In the genomic region with DNA sequence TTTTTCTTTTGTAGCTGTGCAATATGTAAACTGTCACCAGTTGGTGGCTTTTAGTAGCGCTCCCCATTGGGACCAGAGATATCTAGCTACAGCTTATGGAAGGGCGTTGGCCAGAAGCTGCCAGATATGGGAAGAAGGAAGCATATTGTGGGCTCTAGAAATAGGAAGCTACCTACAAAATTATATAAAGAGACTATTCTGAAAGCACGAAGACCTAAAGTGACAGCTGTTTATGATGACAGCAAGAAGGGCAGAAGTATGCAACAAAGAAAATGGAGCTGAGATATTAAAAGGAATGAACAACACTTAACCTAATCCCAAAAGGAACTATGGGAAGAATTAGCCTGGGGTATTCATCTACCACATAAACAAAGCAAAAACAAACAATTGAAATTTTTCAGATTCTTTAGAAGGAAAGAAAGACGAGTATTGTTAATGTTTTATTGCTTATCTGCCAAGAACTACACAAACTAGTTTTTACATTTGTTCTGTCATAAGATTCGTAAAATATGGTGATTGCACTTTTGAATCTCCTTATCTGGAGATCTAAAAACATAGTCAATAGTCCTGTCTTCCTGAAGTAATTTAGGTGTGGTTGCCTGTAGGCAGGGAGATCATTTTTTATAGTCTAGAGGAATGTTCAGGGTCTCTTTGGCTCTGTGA, we compare ENCODE assay signal across 18 cellular contexts.
DNase-seq lines count a peak whose midpoint lies in the region; ATAC-seq and TF ChIP-seq lines count a peak whose summit lies in the region.
"Had no signal": no experiment of that assay in that cellular context is flagged by ENCODE, and none has a peak within 500 bp of the region (broad histone marks: within the 10 kb centered on the region; RNA-seq: fewer than 3 reads in every experiment).

No MANE protein-coding gene starts in this region.

- POLR2A ChIA-PET in PC-3 (lab: Charles Lee; ENCODE audit: unreplicated experiment): interaction anchor here (1.0 kb wide), 1 partner anchor 10 kb away, joined by 3 read pairs; no protein-coding TSS in a partner anchor

- no peaks in the 10 kb centered on the region for H3K4me1 Mint-ChIP-seq in nephron progenitor cell

- DNase-seq in EL (peak; percentile 62), PC-3 (peak; percentile 78), nephron progenitor cell (no peak), H7 (no peak)
- DNase-seq in NK-92 treated with Interleukin-12 subunit alpha and Interleukin-12 subunit beta, amount 100 ng/mL, for 24 hours (lab: John Stamatoyannopoulos, UW): no peak
- DNase-seq: activated CD8-positive, alpha-beta memory T cell treated with anti-CD3 and anti-CD28 coated beads, Interleukin-2, amount 50 U/mL, for 48 hours; adrenal gland; effector memory CD8-positive, alpha-beta T cell; hypothalamus; NCI-H2081 treated with DMSO at 0.1 percent for 48 hours; stimulated activated naive CD4-positive, alpha-beta T cell had no signal

- H3K27ac ChIP-seq in PC-3 (ENCODE audit: low read length): peak overlapping the region; percentile 68
- H3K27ac ChIP-seq in cingulate gyrus (ENCODE audit: low read depth, low read length): peak overlapping the region; percentile 98
- H3K27ac ChIP-seq: prostate gland had no signal

- H3K36me3 Mint-ChIP-seq in nephron progenitor cell (ENCODE audit: low read depth): peaks cover 5% of the 10 kb centered on the region

- no TSS peak for BruUV-seq in PC-3 (replicated peaks; lab: Mats Ljungman, UMichigan)

- peaks cover 40% of the 10 kb centered on the region for H3K4me1 ChIP-seq in PC-3 (ENCODE audit: insufficient read depth, low read length)
- H3K4me1 ChIP-seq: prostate gland had no signal

- H3F3A ChIP-seq in PC-3 (ENCODE audit: low read length, unreplicated experiment): no peaks in the 10 kb centered on the region

- no peaks in the 10 kb centered on the region for H3K36me3 ChIP-seq in PC-3 (ENCODE audit: low read depth, low read length)
- no peaks in the 10 kb centered on the region for H3K36me3 ChIP-seq in H7 (replicated peaks; ENCODE audit: control insufficient read depth, insufficient read depth, low read length)

- CTCF ChIA-PET in PC-3 (lab: Charles Lee): no interaction called here

- H3K27ac Mint-ChIP-seq in nephron progenitor cell: peak overlapping the region; percentile 20
- H3K27ac Mint-ChIP-seq: T-helper 2 cell treated with Interferon-gamma antibody and Interleukin-4, amounts not matched to agents 5 μg/mL and 100 μg/mL, for 36 hours had no signal

- H3K27me3 ChIP-seq in PC-3 (ENCODE audit: low read length) (no peaks in the 10 kb centered on the region), H7 (ENCODE audit: control insufficient read depth, insufficient read depth, low read length) (no peaks in the 10 kb centered on the region)
- H3K27me3 ChIP-seq: adrenal gland had no signal

- H3K4me3 ChIP-seq in PC-3 (ENCODE audit: low read length): peak overlapping the region; percentile 23; the same call in 1 of the 2 replicates
- no peak overlapping the region for H3K4me3 ChIP-seq in H7 (ENCODE audit: insufficient read depth, low read depth, low read length)
- H3K4me3 ChIP-seq: adrenal gland, prostate gland had no signal

- TF ChIP-seq CTCF in PC-3 (conservative IDR thresholded peaks at IDR 0.05; ENCODE audit: low read depth, low read length) (no peak), nephron progenitor cell (IDR thresholded peaks at IDR 0.05) (no peak)

- no peak for TF ChIP-seq POLR2A in GM18505 (IDR thresholded peaks at IDR 0.05; ENCODE audit: borderline replicate concordance, extremely low read depth, insufficient read depth, insufficient read length)

- H3K9me2 ChIP-seq in PC-3 (replicated peaks; ENCODE audit: low read length): no peaks in the 10 kb centered on the region

- peaks cover 4% of the 10 kb centered on the region for H3K27me3 Mint-ChIP-seq in nephron progenitor cell (ENCODE audit: low read depth, poor library complexity)
- H3K27me3 Mint-ChIP-seq: effector memory CD8-positive, alpha-beta T cell had no signal

- H4K20me1 ChIP-seq in PC-3 (ENCODE audit: low read length): no peaks in the 10 kb centered on the region

- no peaks in the 10 kb centered on the region for H3K9me3 Mint-ChIP-seq in nephron progenitor cell
- H3K9me3 Mint-ChIP-seq: CD14-positive monocyte; effector memory CD8-positive, alpha-beta T cell; T-helper 2 cell treated with Interferon-gamma antibody and Interleukin-4, amounts not matched to agents 5 μg/mL and 100 μg/mL, for 36 hours had no signal

- no peak overlapping the region for H3K4me3 Mint-ChIP-seq in nephron progenitor cell
- H3K4me3 Mint-ChIP-seq: CD14-positive monocyte; effector memory CD8-positive, alpha-beta T cell; T-helper 2 cell treated with Interferon-gamma antibody and Interleukin-4, amounts not matched to agents 5 μg/mL and 100 μg/mL, for 36 hours had no signal

- intact Hi-C loops in PC-3 (cut with micrococcal nuclease): loop anchor here (2.0 to 5.0 kb wide), 3 partner anchors 46 to 85 kb away; a partner anchor contains a TSS

- no peak overlapping the region for H2AFZ ChIP-seq in PC-3 (ENCODE audit: low read length)

- no peaks in the 10 kb centered on the region for H3K79me2 ChIP-seq in PC-3 (ENCODE audit: low read length)

- no peaks in the 10 kb centered on the region for H3K9me3 ChIP-seq in PC-3 (ENCODE audit: low read length)
- H3K9me3 ChIP-seq: adrenal gland, prostate gland had no signal

- ATAC-seq in PC-3 (peak; percentile 68), GM18505 (IDR thresholded peaks at IDR 0.05; ENCODE audit: unreplicated experiment) (no peak), GM18909 (IDR thresholded peaks at IDR 0.05; ENCODE audit: poor library complexity, unreplicated experiment) (no peak)
- ATAC-seq: effector memory CD8-positive, alpha-beta T cell; HepG2 had no signal

- no peak overlapping the region for H3K9ac ChIP-seq in PC-3 (ENCODE audit: low read length)

- peak overlapping the region; percentile 67 for H3K4me2 ChIP-seq in PC-3 (ENCODE audit: low read length)

Comparison
In these comparisons a context has a peak if more than half of its experiments do, and no peak if none do; other contexts are left out.
1. DNase-seq: peak in EL (single experiment) and PC-3 (single experiment); none in nephron progenitor cell (single experiment), H7 (single experiment) and NK-92 treated with Interleukin-12 subunit alpha and Interleukin-12 subunit beta, amount 100 ng/mL, for 24 hours (single experiment).